9 cellular contexts compared by ENCODE assay signal in the genomic region with DNA sequence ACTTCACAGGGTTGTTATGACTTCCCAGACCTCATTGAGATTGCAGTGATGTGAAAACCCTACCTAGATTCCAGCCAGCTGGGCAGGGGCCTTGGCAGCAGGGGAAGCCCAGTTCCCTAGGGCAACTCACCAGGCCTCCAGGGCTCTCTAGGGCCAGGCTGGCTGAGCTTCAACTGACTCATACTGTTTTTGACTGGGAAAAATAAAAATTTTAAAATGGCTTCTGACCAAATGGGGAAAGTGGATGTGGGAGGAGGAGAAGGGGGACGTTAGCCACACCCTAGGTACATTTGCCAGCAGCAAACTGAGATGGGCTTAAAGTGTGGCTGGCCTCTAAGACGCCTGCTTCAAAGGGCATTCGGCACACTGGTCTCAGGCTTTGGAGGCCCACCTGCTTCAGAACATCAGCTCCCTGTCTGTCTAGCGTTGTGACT.
DNase-seq lines count a peak whose midpoint lies in the region; ATAC-seq lines count a peak whose summit lies in the region.
"Had no signal": no experiment of that assay in that cellular context is flagged by ENCODE, and none has a peak within 500 bp of the region (broad histone marks: within the 10 kb centered on the region; RNA-seq: fewer than 3 reads in every experiment).

No MANE protein-coding gene starts in this region.

- H3K36me3 Mint-ChIP-seq in dendritic cell treated with granulocyte-macrophage colony-stimulating factor and Interleukin-4, amounts not matched to agents 40 ng/mL and 50 ng/mL, for 4 days (ENCODE audit: low read depth) = peaks cover 45% of the 10 kb centered on the region
- peaks cover 9 to 31% of the 10 kb centered on the region in 2 donors for H3K36me3 Mint-ChIP-seq in stimulated activated naive B cell treated with anti-CD40 and anti-IgM and Interleukin-4, amounts not matched to agents 10 μg/mL and 1 μg/mL and 100 μg/mL, for 72 hours

- H3K4me3 Mint-ChIP-seq in dendritic cell treated with granulocyte-macrophage colony-stimulating factor and Interleukin-4, amounts not matched to agents 40 ng/mL and 50 ng/mL, for 4 days = no peak overlapping the region
- peak overlapping the region in 1 of 2 donors; percentile 18 for H3K4me3 Mint-ChIP-seq in stimulated activated naive B cell treated with anti-CD40 and anti-IgM and Interleukin-4, amounts not matched to agents 10 μg/mL and 1 μg/mL and 100 μg/mL, for 72 hours

- H3K4me1 Mint-ChIP-seq in dendritic cell treated with granulocyte-macrophage colony-stimulating factor and Interleukin-4, amounts not matched to agents 40 ng/mL and 50 ng/mL, for 4 days (ENCODE audit: low read depth) = peaks cover 53% of the 10 kb centered on the region
- peaks cover 34 to 58% of the 10 kb centered on the region in 2 donors for H3K4me1 Mint-ChIP-seq in stimulated activated naive B cell treated with anti-CD40 and anti-IgM and Interleukin-4, amounts not matched to agents 10 μg/mL and 1 μg/mL and 100 μg/mL, for 72 hours

- no peaks in the 10 kb centered on the region for H3K27me3 Mint-ChIP-seq in dendritic cell treated with granulocyte-macrophage colony-stimulating factor and Interleukin-4, amounts not matched to agents 40 ng/mL and 50 ng/mL, for 4 days
- no peaks in the 10 kb centered on the region for H3K27me3 Mint-ChIP-seq in stimulated activated naive B cell treated with anti-CD40 and anti-IgM and Interleukin-4, amounts not matched to agents 10 μg/mL and 1 μg/mL and 100 μg/mL, for 72 hours

- no peaks in the 10 kb centered on the region for H3K9me3 Mint-ChIP-seq in dendritic cell treated with granulocyte-macrophage colony-stimulating factor and Interleukin-4, amounts not matched to agents 40 ng/mL and 50 ng/mL, for 4 days
- H3K9me3 Mint-ChIP-seq in stimulated activated naive B cell treated with anti-CD40 and anti-IgM and Interleukin-4, amounts not matched to agents 10 μg/mL and 1 μg/mL and 100 μg/mL, for 72 hours = no peaks in the 10 kb centered on the region

- DNase-seq in stimulated activated naive B cell treated with anti-CD40 and anti-IgM and Interleukin-4, amounts not matched to agents 10 μg/mL and 1 μg/mL and 100 μg/mL, for 72 hours = peak; percentile 68
- DNase-seq in CD1c-positive myeloid dendritic cell (ENCODE audit: extremely low spot score) = no peak

- ATAC-seq in GM19023 (IDR thresholded peaks at IDR 0.05; ENCODE audit: unreplicated experiment) (peak; percentile 42), HG03565 (IDR thresholded peaks at IDR 0.05; ENCODE audit: unreplicated experiment) (peak; percentile 34), HG02885 (IDR thresholded peaks at IDR 0.05; ENCODE audit: poor library complexity, unreplicated experiment) (no peak), GM18861 (IDR thresholded peaks at IDR 0.05; ENCODE audit: unreplicated experiment) (no peak), HG02870 (IDR thresholded peaks at IDR 0.05; ENCODE audit: unreplicated experiment) (no peak)
- peak; percentile 86 to 95 for ATAC-seq in stimulated activated naive B cell treated with anti-CD40 and anti-IgM and Interleukin-4, amounts not matched to agents 10 μg/mL and 1 μg/mL and 100 μg/mL, for 72 hours (replicated peaks)
- ATAC-seq: HCT116 had no signal

- H3K27ac Mint-ChIP-seq in dendritic cell treated with granulocyte-macrophage colony-stimulating factor and Interleukin-4, amounts not matched to agents 40 ng/mL and 50 ng/mL, for 4 days = peak overlapping the region; percentile 31
- H3K27ac Mint-ChIP-seq in stimulated activated naive B cell treated with anti-CD40 and anti-IgM and Interleukin-4, amounts not matched to agents 10 μg/mL and 1 μg/mL and 100 μg/mL, for 72 hours = peak overlapping the region; percentile 65

- intact Hi-C loops in dendritic cell treated with granulocyte-macrophage colony-stimulating factor and Interleukin-4, amounts not matched to agents 40 ng/mL and 50 ng/mL, for 4 days (cut with micrococcal nuclease) = no loop called here

Comparison
In these comparisons a context has a peak if more than half of its experiments do, and no peak if none do; other contexts are left out.
1. ATAC-seq: peak in GM19023 (single experiment), HG03565 (single experiment) and stimulated activated naive B cell treated with anti-CD40 and anti-IgM and Interleukin-4, amounts not matched to agents 10 μg/mL and 1 μg/mL and 100 μg/mL, for 72 hours (2 of 2); none in HG02885 (single experiment), GM18861 (single experiment) and HG02870 (single experiment).